ENCODE assay signal across 19 cellular contexts in genomic region chr12:91920276-91920675, GRCh38.
DNase-seq lines count a peak whose midpoint lies in the region; ATAC-seq and TF ChIP-seq lines count a peak whose summit lies in the region.
"Had no signal": no experiment of that assay in that cellular context is flagged by ENCODE, and none has a peak within 500 bp of the region (broad histone marks: within the 10 kb centered on the region; RNA-seq: fewer than 3 reads in every experiment).

No MANE protein-coding gene starts in this region.

- H3K27me3 ChIP-seq in DND-41 (ENCODE audit: insufficient read depth, low read length, poor library complexity) (no peaks in the 10 kb centered on the region), uterus (no peaks in the 10 kb centered on the region), colonic mucosa (no peaks in the 10 kb centered on the region)
- H3K27me3 ChIP-seq: cardiac muscle cell, MG63 had no signal

- no peaks in the 10 kb centered on the region for H3K9me3 ChIP-seq in DND-41 (ENCODE audit: insufficient read depth, low read length, severe bottlenecking)
- no peaks in the 10 kb centered on the region for H3K9me3 ChIP-seq in mucosa of descending colon
- H3K9me3 ChIP-seq in uterus, result no peaks in the 10 kb centered on the region
- no peaks in the 10 kb centered on the region for H3K9me3 ChIP-seq in colonic mucosa
- H3K9me3 ChIP-seq: left ventricle myocardium inferior, MG63, thoracic aorta had no signal

- H3K27ac ChIP-seq in DND-41 (ENCODE audit: low read length) (0 out of 2 replicates have a peak overlapping the region, but pooled peaks have one; percentile 25), uterus (no peak overlapping the region), colonic mucosa (no peak overlapping the region)
- H3K27ac ChIP-seq: cardiac muscle cell, left ventricle myocardium inferior, thoracic aorta had no signal

- no peak for TF ChIP-seq POLR2A in uterus (IDR thresholded peaks at IDR 0.05)

- no peaks in the 10 kb centered on the region for H3K79me2 ChIP-seq in DND-41 (ENCODE audit: insufficient read depth, low read length)

- intact Hi-C loops in mucosa of descending colon (cut with DNase I, micrococcal nuclease), result no loop called here
- intact Hi-C loops in uterus (cut with DNase I; ENCODE audit: low total_unique reads), result no loop called here
- intact Hi-C loops in colonic mucosa (cut with DNase I), result no loop called here

- no peak overlapping the region for H3K9ac ChIP-seq in DND-41 (ENCODE audit: low read depth, low read length)
- H3K9ac ChIP-seq in colonic mucosa (ENCODE audit: low read depth in 2 of 2, low read length in 2 of 2), result no peak overlapping the region

- H3K4me1 ChIP-seq in DND-41 (ENCODE audit: insufficient read depth, low read length), result peaks cover 21% of the 10 kb centered on the region
- peaks cover 4% of the 10 kb centered on the region for H3K4me1 ChIP-seq in mucosa of descending colon (ENCODE audit: low read depth)
- H3K4me1 ChIP-seq in uterus, result no peaks in the 10 kb centered on the region
- no peaks in the 10 kb centered on the region for H3K4me1 ChIP-seq in colonic mucosa
- H3K4me1 ChIP-seq: left ventricle myocardium inferior had no signal

- TF ChIP-seq CTCF in DND-41 (IDR thresholded peaks at IDR 0.05; ENCODE audit: borderline replicate concordance, extremely low read depth, low read length, poor library complexity, severe bottlenecking), result no peak
- no peak for TF ChIP-seq CTCF in cardiac fibroblast (IDR thresholded peaks at IDR 0.05; ENCODE audit: low read depth, low read length)
- no peak for TF ChIP-seq CTCF in mucosa of descending colon (IDR thresholded peaks at IDR 0.05)
- no peak for TF ChIP-seq CTCF in uterus (IDR thresholded peaks at IDR 0.05)
- no peak for TF ChIP-seq CTCF in colonic mucosa (IDR thresholded peaks at IDR 0.05)

- ATAC-seq in DND-41 (ENCODE audit: insufficient read depth, low read depth) (peak; percentile 50; the same call in 2 of the 3 replicates), mucosa of descending colon (peak; percentile 25)
- ATAC-seq: naive thymus-derived CD4-positive, alpha-beta T cell had no signal

- H4K20me1 ChIP-seq in DND-41 (ENCODE audit: insufficient read depth, low read length), result no peaks in the 10 kb centered on the region

- H3K4me2 ChIP-seq in DND-41 (ENCODE audit: insufficient read depth, low read length), result no peak overlapping the region

- no peak overlapping the region for H2AFZ ChIP-seq in DND-41 (ENCODE audit: low read depth, low read length)

- no peak for DNase-seq in DND-41
- peak; percentile 47 for DNase-seq in NCI-H69 (lab: John Stamatoyannopoulos, UW)
- peak; percentile 19 to 23 for DNase-seq in cardiac fibroblast (ENCODE audit: low read depth in 2 of 2)
- no peak for DNase-seq in mucosa of descending colon
- DNase-seq in uterus, result no peak
- no peak for DNase-seq in NCI-H774 (lab: John Stamatoyannopoulos, UW)
- no peak for DNase-seq in colonic mucosa
- no peak for DNase-seq in SW480 (ENCODE audit: low spot score)
- DNase-seq: activated naive CD4-positive, alpha-beta T cell treated with Interleukin-2 at 50 U/mL for 16 hours; C1 segment of cervical spinal cord; hippocampal formation; left ventricle myocardium inferior; MG63; naive thymus-derived CD4-positive, alpha-beta T cell; NCI-H2171 treated with DMSO at 0.1 percent for 48 hours; retina; stimulated activated CD4-positive, alpha-beta T cell treated with anti-CD3 and anti-CD28 coated beads, Interleukin-1b, Interleukin-23, amount 100 ng/mL, for 48 hours had no signal

- no peaks in the 10 kb centered on the region for H3K36me3 ChIP-seq in DND-41 (ENCODE audit: insufficient read depth, low read length)
- no peaks in the 10 kb centered on the region for H3K36me3 ChIP-seq in mucosa of descending colon (ENCODE audit: low read depth)
- H3K36me3 ChIP-seq in uterus, result no peaks in the 10 kb centered on the region
- H3K36me3 ChIP-seq in colonic mucosa, result no peaks in the 10 kb centered on the region
- H3K36me3 ChIP-seq: cardiac muscle cell, left ventricle myocardium inferior, MG63, thoracic aorta had no signal

- no peak overlapping the region for H3K4me3 ChIP-seq in DND-41 (ENCODE audit: low read depth in 1 of 2, low read length in 2 of 2)
- no peak overlapping the region for H3K4me3 ChIP-seq in cardiac fibroblast (replicated peaks in 1 of 2; ENCODE audit: low read depth in 2 of 2, low read length in 2 of 2)
- H3K4me3 ChIP-seq in mucosa of descending colon, result no peak overlapping the region
- no peak overlapping the region for H3K4me3 ChIP-seq in uterus
- H3K4me3 ChIP-seq in colonic mucosa, result no peak overlapping the region
- H3K4me3 ChIP-seq: cardiac muscle cell, left ventricle myocardium inferior, MG63, thoracic aorta had no signal

Comparison
In these comparisons a context has a peak if more than half of its experiments do, and no peak if none do; other contexts are left out.
1. DNase-seq: peak in NCI-H69 (single experiment) and cardiac fibroblast (2 of 2); none in DND-41 (single experiment), mucosa of descending colon (0 of 3), uterus (0 of 2), NCI-H774 (single experiment), colonic mucosa (single experiment) and SW480 (single experiment).